Comparison of ENCODE assay signal across 8 cellular contexts in genomic region chr13:85828094-85828684, GRCh38. TPM values are rescaled to one million over a fixed set of nuclear protein-coding genes. Genes with fewer than 3 reads are reported as not detected.
DNase-seq lines count a peak whose midpoint lies in the region; ATAC-seq and TF ChIP-seq lines count a peak whose summit lies in the region.

No MANE protein-coding gene starts in this region.

- H3K27ac ChIP-seq in dorsolateral prefrontal cortex (no peak overlapping the region), prostate gland (no peak overlapping the region)

- no peaks in the 10 kb centered on the region for H3K36me3 ChIP-seq in prostate gland

- no peaks in the 10 kb centered on the region for H3K36me3 Mint-ChIP-seq in activated T-helper 1 cell treated with anti-CD3 and anti-CD28 coated beads, Interleukin-12 subunit alpha, Interleukin-12 subunit beta, Interleukin-2, Interleukin-4 antibody, amounts not matched to agents 30 ng/mL and 10 ng/mL and 1 ng/mL, durations not matched to agents 14 hours and 24 hours and 36 hours (ENCODE audit: low read depth)

- no peak overlapping the region for H3K27ac Mint-ChIP-seq in activated T-helper 1 cell treated with anti-CD3 and anti-CD28 coated beads, Interleukin-12 subunit alpha, Interleukin-12 subunit beta, Interleukin-2, Interleukin-4 antibody, amounts not matched to agents 30 ng/mL and 10 ng/mL and 1 ng/mL, durations not matched to agents 14 hours and 24 hours and 36 hours

- H3K27me3 Mint-ChIP-seq in activated T-helper 1 cell treated with anti-CD3 and anti-CD28 coated beads, Interleukin-12 subunit alpha, Interleukin-12 subunit beta, Interleukin-2, Interleukin-4 antibody, amounts not matched to agents 30 ng/mL and 10 ng/mL and 1 ng/mL, durations not matched to agents 14 hours and 24 hours and 36 hours (ENCODE audit: insufficient read depth): no peaks in the 10 kb centered on the region

- peak; percentile 62 for ATAC-seq in GM18517 (IDR thresholded peaks at IDR 0.05; ENCODE audit: unreplicated experiment)
- ATAC-seq in HG03045 (IDR thresholded peaks at IDR 0.05; ENCODE audit: unreplicated experiment): no peak

- H3K4me3 ChIP-seq in dorsolateral prefrontal cortex (peak overlapping the region in 10 of 59 donors; percentile 7 to 34 (median 24)), prostate gland (no peak overlapping the region)

- peaks cover 0 to 4% (median 0%) of the 10 kb centered on the region in 45 donors for H3K27me3 ChIP-seq in dorsolateral prefrontal cortex
- H3K27me3 ChIP-seq in prostate gland (replicated peaks; ENCODE audit: insufficient read depth): no peaks in the 10 kb centered on the region

- no peak overlapping the region for H3K4me3 Mint-ChIP-seq in activated T-helper 1 cell treated with anti-CD3 and anti-CD28 coated beads, Interleukin-12 subunit alpha, Interleukin-12 subunit beta, Interleukin-2, Interleukin-4 antibody, amounts not matched to agents 30 ng/mL and 10 ng/mL and 1 ng/mL, durations not matched to agents 14 hours and 24 hours and 36 hours

- H3K4me1 Mint-ChIP-seq in activated T-helper 1 cell treated with anti-CD3 and anti-CD28 coated beads, Interleukin-12 subunit alpha, Interleukin-12 subunit beta, Interleukin-2, Interleukin-4 antibody, amounts not matched to agents 30 ng/mL and 10 ng/mL and 1 ng/mL, durations not matched to agents 14 hours and 24 hours and 36 hours (ENCODE audit: low read depth): no peaks in the 10 kb centered on the region

- 50% methylated on average over 2 of the region's 2 CpGs for WGBS in prostate gland

- H3K4me1 ChIP-seq in prostate gland (replicated peaks): no peaks in the 10 kb centered on the region

- H3K9me3 ChIP-seq in prostate gland: no peaks in the 10 kb centered on the region

- DNase-seq in AG20443 (ENCODE audit: low spot score) (peak; percentile 18), NAMALWA (ENCODE audit: low spot score) (peak; percentile 70), dorsolateral prefrontal cortex (no peak), prostate gland (ENCODE audit: low spot score) (no peak)
- DNase-seq in stimulated activated naive CD4-positive, alpha-beta T cell treated with Interleukin-2 at 50 U/mL for 16 hours (lab: John Stamatoyannopoulos, UW): no peak
- no peak for DNase-seq in activated T-helper 1 cell treated with anti-CD3 and anti-CD28 coated beads, Interleukin-12 subunit alpha, Interleukin-12 subunit beta, Interleukin-2, Interleukin-4 antibody, amounts not matched to agents 30 ng/mL and 10 ng/mL and 1 ng/mL, durations not matched to agents 14 hours and 24 hours and 36 hours (ENCODE audit: low spot score)

- TF ChIP-seq CTCF in dorsolateral prefrontal cortex (IDR thresholded peaks at IDR 0.05 in 54 of 56, conservative IDR thresholded peaks at IDR 0.05 in 2 of 56; ENCODE audit: low read depth in 1 of 56, partially characterized antibody in 56 of 56) (peak; percentile 47 to 83 (median 71)), prostate gland (IDR thresholded peaks at IDR 0.05) (peak in 3 of 4 experiments; percentile 48 to 59 (median 58))

- intact Hi-C loops in dorsolateral prefrontal cortex (cut with DNase I): loop anchor here in 1 of 2 donors (5.0 kb wide), 1 partner anchor 931 kb away; no protein-coding TSS in a partner anchor
- intact Hi-C loops in prostate gland (cut with DNase I): no loop called here
- intact Hi-C loops in activated T-helper 1 cell treated with anti-CD3 and anti-CD28 coated beads, Interleukin-12 subunit alpha, Interleukin-12 subunit beta, Interleukin-2, Interleukin-4 antibody, amounts not matched to agents 30 ng/mL and 10 ng/mL and 1 ng/mL, durations not matched to agents 14 hours and 24 hours and 36 hours (cut with micrococcal nuclease): loop anchor here (1.0 kb wide), 2 partner anchors 911 to 932 kb away; no protein-coding TSS in a partner anchor

- no peaks in the 10 kb centered on the region for H3K9me3 Mint-ChIP-seq in activated T-helper 1 cell treated with anti-CD3 and anti-CD28 coated beads, Interleukin-12 subunit alpha, Interleukin-12 subunit beta, Interleukin-2, Interleukin-4 antibody, amounts not matched to agents 30 ng/mL and 10 ng/mL and 1 ng/mL, durations not matched to agents 14 hours and 24 hours and 36 hours

- TF ChIP-seq POLR2A in prostate gland (IDR thresholded peaks at IDR 0.05): no peak

RNA-seq across cellular contexts. Expression of gene SLITRK6, which starts 29.0 kb away (rescaled TPM):
- total RNA-seq in dorsolateral prefrontal cortex (1 to 10 TPM in 7 of 120 experiments, under 1 TPM in 77, not detected in 36; 0.10 to 2.5 (median 0.32) TPM), prostate gland (1 to 10 TPM; 2.6 to 7.6 TPM)
- not detected in 2 replicates for total RNA-seq in activated T-helper 1 cell treated with anti-CD3 and anti-CD28 coated beads, Interleukin-12 subunit alpha, Interleukin-12 subunit beta, Interleukin-2, Interleukin-4 antibody, amounts not matched to agents 30 ng/mL and 10 ng/mL and 1 ng/mL, durations not matched to agents 14 hours and 24 hours and 36 hours

Comparison
In these comparisons a context has a peak if more than half of its experiments do, and no peak if none do; other contexts are left out.
1. DNase-seq: peak in AG20443 (single experiment) and NAMALWA (single experiment); none in dorsolateral prefrontal cortex (0 of 10), prostate gland (single experiment), stimulated activated naive CD4-positive, alpha-beta T cell treated with Interleukin-2 at 50 U/mL for 16 hours (single experiment) and activated T-helper 1 cell treated with anti-CD3 and anti-CD28 coated beads, Interleukin-12 subunit alpha, Interleukin-12 subunit beta, Interleukin-2, Interleukin-4 antibody, amounts not matched to agents 30 ng/mL and 10 ng/mL and 1 ng/mL, durations not matched to agents 14 hours and 24 hours and 36 hours (single experiment).